ENCODE assay signal across 17 cellular contexts in genomic region chr21:46202592-46203202, GRCh38. TPM values are rescaled to one million over a fixed set of nuclear protein-coding genes. Genes with fewer than 3 reads are reported as not detected.
DNase-seq lines count a peak whose midpoint lies in the region; ATAC-seq and TF ChIP-seq lines count a peak whose summit lies in the region.
"Had no signal": no experiment of that assay in that cellular context is flagged by ENCODE, and none has a peak within 500 bp of the region (broad histone marks: within the 10 kb centered on the region; RNA-seq: fewer than 3 reads in every experiment).

No MANE protein-coding gene starts in this region.

- no peak overlapping the region for H2BK5ac ChIP-seq in H9 (ENCODE audit: insufficient read length, low read length)

- no peaks in the 10 kb centered on the region for H3K4me1 ChIP-seq in H9 (ENCODE audit: insufficient read depth, low read length)
- H3K4me1 ChIP-seq: foreskin keratinocyte had no signal

- no peak overlapping the region for H3K9ac ChIP-seq in H9 (ENCODE audit: extremely low read depth, insufficient read length, low read length)

- H3K23me2 ChIP-seq in H9 (ENCODE audit: insufficient read length, low read depth, low read length, poor library complexity, severe bottlenecking), result no peaks in the 10 kb centered on the region

- no peak overlapping the region for H2AFZ ChIP-seq in H9 (ENCODE audit: low read length)

- TF ChIP-seq CTCF in H9 (conservative IDR thresholded peaks at IDR 0.05) (no peak), foreskin fibroblast (IDR thresholded peaks at IDR 0.05; ENCODE audit: low read depth, low read length) (no peak)

- H3K14ac ChIP-seq in H9 (ENCODE audit: insufficient read depth, low read length), result no peak overlapping the region

- no peak overlapping the region for H3K4me2 ChIP-seq in H9 (ENCODE audit: insufficient read depth, insufficient read length, low read length)

- H3K9me3 ChIP-seq in H9 (ENCODE audit: control insufficient read depth, low read depth, low read length), result no peaks in the 10 kb centered on the region

- no peak overlapping the region for H2BK15ac ChIP-seq in H9 (ENCODE audit: low read depth, low read length)

- DNase-seq in H9 (no peak), lung microvascular endothelial cell (ENCODE audit: low read depth in 2 of 2) (peak; percentile 52 to 87), foreskin fibroblast (no peak)
- no peak for DNase-seq in activated effector memory CD4-positive, alpha-beta T cell treated with anti-CD3 and anti-CD28 coated beads, Interleukin-2, amount 50 U/mL, for 16 hours
- DNase-seq: activated CD4-positive, alpha-beta T cell treated with anti-CD3 and anti-CD28 coated beads for 1 hour; activated T-cell treated with anti-CD3 and anti-CD28 coated beads, Interleukin-2, amount 50 U/mL, for 48 hours; amygdala; effector CD4-positive, alpha-beta T cell; foreskin keratinocyte; NCI-H1092 treated with DMSO at 0.1 percent for 48 hours; PC-3; stimulated activated CD4-positive, alpha-beta T cell treated with anti-CD3 and anti-CD28 coated beads, Interleukin-2, amount 100 ng/mL, for 48 hours; stimulated activated naive CD4-positive, alpha-beta T cell; T-helper 1 cell had no signal

- no peak overlapping the region for H3K18ac ChIP-seq in H9 (ENCODE audit: insufficient read length, low read depth, low read length)

- no peak overlapping the region for H2BK20ac ChIP-seq in H9 (ENCODE audit: low read depth, low read length, poor library complexity, severe bottlenecking)

- no peak overlapping the region for H3K56ac ChIP-seq in H9 (ENCODE audit: insufficient read length, low read depth, low read length)

- H3K27me3 ChIP-seq in H9 (ENCODE audit: insufficient read depth, low read length), result no peaks in the 10 kb centered on the region
- H3K27me3 ChIP-seq: foreskin keratinocyte had no signal

- no peak overlapping the region for H4K8ac ChIP-seq in H9 (replicated peaks; ENCODE audit: insufficient read length, low read depth, low read length)

- H3K27ac ChIP-seq in H9 (ENCODE audit: insufficient read length, low read depth, low read length) (no peak overlapping the region), cingulate gyrus (ENCODE audit: low read depth, low read length) (peak overlapping the region; percentile 54)
- H3K27ac ChIP-seq: foreskin keratinocyte had no signal

- no peaks in the 10 kb centered on the region for H3K79me1 ChIP-seq in H9 (ENCODE audit: insufficient read depth, low read depth, low read length, poor library complexity, severe bottlenecking)

- H3K4me1 Mint-ChIP-seq in H9, result peaks cover 6 to 9% of the 10 kb centered on the region in 2 experiments; a peak in 3 of 4 replicates

- no peak overlapping the region for H2BK120ac ChIP-seq in H9 (ENCODE audit: low read depth, low read length, poor library complexity, severe bottlenecking)

- no peaks in the 10 kb centered on the region for H3K27me3 Mint-ChIP-seq in H9 (ENCODE audit: low read depth)
- H3K27me3 Mint-ChIP-seq: IgD-negative memory B cell had no signal

- H3K4me3 Mint-ChIP-seq in H9, result no peak overlapping the region
- H3K4me3 Mint-ChIP-seq: IgD-negative memory B cell had no signal

- no peak overlapping the region for H3K23ac ChIP-seq in H9 (ENCODE audit: insufficient read length, low read depth, low read length)

- no peaks in the 10 kb centered on the region for H3K79me2 ChIP-seq in H9 (ENCODE audit: insufficient read depth, low read length)

- peak overlapping the region; percentile 65 to 90 (median 87); a peak in 5 of 7 replicates for H3K27ac Mint-ChIP-seq in H9

- no peak overlapping the region for H2BK12ac ChIP-seq in H9 (ENCODE audit: insufficient read length, low read depth, low read length)

- no peak for ATAC-seq in GM18861 (IDR thresholded peaks at IDR 0.05; ENCODE audit: unreplicated experiment)
- ATAC-seq: foreskin keratinocyte, PC-3 had no signal

- H3K36me3 Mint-ChIP-seq in H9 (ENCODE audit: insufficient read depth in 1 of 3, low read depth in 3 of 3), result peaks cover 52 to 77% (median 68%) of the 10 kb centered on the region in 3 experiments

- no peak overlapping the region for H3K4ac ChIP-seq in H9 (ENCODE audit: low read depth, low read length)

- H4K20me1 ChIP-seq in H9 (ENCODE audit: control insufficient read depth, insufficient read depth, insufficient read length), result no peaks in the 10 kb centered on the region

- H3T11ph ChIP-seq in H9 (ENCODE audit: low read length), result no peak overlapping the region

- no peaks in the 10 kb centered on the region for H3K9me3 Mint-ChIP-seq in H9

- no peak overlapping the region for H4K5ac ChIP-seq in H9 (ENCODE audit: insufficient read length, low read depth, low read length)

- no peak overlapping the region for H2AK5ac ChIP-seq in H9 (ENCODE audit: insufficient read length, low read length)

- no peak overlapping the region for H3K4me3 ChIP-seq in foreskin fibroblast (ENCODE audit: low read depth in 1 of 2, low read length in 2 of 2)

- WGBS in H9 (ENCODE audit: extremely low coverage, insufficient read length, low lambda C conversion rate), result no CpG with 5 or more reads among the region's 6 CpGs

- H4K91ac ChIP-seq in H9 (ENCODE audit: insufficient read length, low read depth, low read length), result no peak overlapping the region

RNA-seq across cellular contexts. Expression of gene SPATC1L, which starts 18.4 kb away (rescaled TPM):
- total RNA-seq in H9 (2021) (32.8 and 36.0 TPM in 2 replicates), lung microvascular endothelial cell (2.6 and 3.6 TPM in 2 replicates)

RNA-seq across cellular contexts. Expression of gene LSS, which starts 25.9 kb away (rescaled TPM):
- total RNA-seq in H9 (2021) (68.7 and 69.2 TPM in 2 replicates), lung microvascular endothelial cell (41.8 and 52.6 TPM in 2 replicates)

RNA-seq across cellular contexts. Expression of gene FTCD, which starts 47.3 kb away (rescaled TPM):
- 6.7 and 6.8 TPM in 2 replicates for total RNA-seq in H9 (2021)
- total RNA-seq in lung microvascular endothelial cell, result not detected in 2 replicates
- total RNA-seq: foreskin keratinocyte had no signal

Comparison
In these comparisons a context has a peak if more than half of its experiments do, and no peak if none do; other contexts are left out.
1. DNase-seq: peak in lung microvascular endothelial cell (2 of 2); none in H9 (single experiment), foreskin fibroblast (0 of 2) and activated effector memory CD4-positive, alpha-beta T cell treated with anti-CD3 and anti-CD28 coated beads, Interleukin-2, amount 50 U/mL, for 16 hours (single experiment).